In genomic region chr22:30968924-30969531, GRCh38 we compare ENCODE assay signal across 8 cellular contexts. TPM values are rescaled to one million over a fixed set of nuclear protein-coding genes. Genes with fewer than 3 reads are reported as not detected.
DNase-seq lines count a peak whose midpoint lies in the region; ATAC-seq and TF ChIP-seq lines count a peak whose summit lies in the region.

TUG1 (plus strand) TSS chr22:30969265.

- no peak for TF ChIP-seq CTCF in left lung (IDR thresholded peaks at IDR 0.05)

- peaks cover 41 to 83% (median 71%) of the 10 kb centered on the region in 11 experiments for H3K36me3 ChIP-seq in BLaER1 treated with 17β-estradiol and CSF1 and Interleukin-3, amounts not matched to agents 10 nM and 100 nM
- H3K36me3 ChIP-seq in left lung = peaks cover 0 to 29% of the 10 kb centered on the region in 2 donors

- peaks cover 13 to 54% (median 29%) of the 10 kb centered on the region in 10 experiments for H3K4me1 ChIP-seq in BLaER1 treated with 17β-estradiol and CSF1 and Interleukin-3, amounts not matched to agents 10 nM and 100 nM
- H3K4me1 ChIP-seq in left lung = peaks cover 28 to 33% of the 10 kb centered on the region in 2 donors

- DNase-seq in NCI-H748 treated with DMSO at 0.1 percent for 48 hours (lab: John Stamatoyannopoulos, UW) = peak; percentile 83
- DNase-seq in activated CD4-positive, alpha-beta T cell treated with anti-CD3 and anti-CD28 coated beads, Interleukin-2, amount 50 U/mL, for 4 hours = peak; percentile 96 to 97
- peak; percentile 99 for DNase-seq in dermis blood vessel endothelial cell
- peak; percentile 97 to 99 for DNase-seq in left lung
- peak; percentile 92 to 96 for DNase-seq in stimulated activated CD4-positive, alpha-beta T cell treated with anti-CD3 and anti-CD28 coated beads, Interleukin-2, amount 100 ng/mL, for 48 hours

- intact Hi-C loops in left lung (cut with DNase I) = no loop called here

- peaks cover 71 to 90% (median 82%) of the 10 kb centered on the region in 11 experiments for H3K9me3 ChIP-seq in BLaER1 treated with 17β-estradiol and CSF1 and Interleukin-3, amounts not matched to agents 10 nM and 100 nM (replicated peaks in 1 of 11)
- no peaks in the 10 kb centered on the region for H3K9me3 ChIP-seq in left lung

- H3K4me3 ChIP-seq in BLaER1 treated with 17β-estradiol and CSF1 and Interleukin-3, amounts not matched to agents 10 nM and 100 nM = peak within 1 kb of the TSS; percentile 69 to 84 (median 76)
- peak within 1 kb of the TSS; percentile 80 for H3K4me3 ChIP-seq in left lung

- H3K27ac ChIP-seq in BLaER1 treated with 17β-estradiol and CSF1 and Interleukin-3, amounts not matched to agents 10 nM and 100 nM = peak within 1 kb of the TSS; percentile 94 to 98 (median 97)
- H3K27ac ChIP-seq in left lung = peak within 1 kb of the TSS; percentile 96 to 98

- peak; percentile 70 for ATAC-seq in GM19372 (IDR thresholded peaks at IDR 0.05; ENCODE audit: low read depth, unreplicated experiment)
- peak; percentile 58 for ATAC-seq in HG03558 (IDR thresholded peaks at IDR 0.05; ENCODE audit: extremely low read depth, unreplicated experiment)
- peak; percentile 96 for ATAC-seq in left lung

- peak within 1 kb of the TSS; percentile 86 to 96 (median 91) for H3K4me2 ChIP-seq in BLaER1 treated with 17β-estradiol and CSF1 and Interleukin-3, amounts not matched to agents 10 nM and 100 nM

- peaks cover 0 to 26% (median 9%) of the 10 kb centered on the region in 11 experiments; a peak in 11 of 22 replicates for H4K20me1 ChIP-seq in BLaER1 treated with 17β-estradiol and CSF1 and Interleukin-3, amounts not matched to agents 10 nM and 100 nM

- no peaks in the 10 kb centered on the region for H3K27me3 ChIP-seq in BLaER1 treated with 17β-estradiol and CSF1 and Interleukin-3, amounts not matched to agents 10 nM and 100 nM
- H3K27me3 ChIP-seq in left lung = no peaks in the 10 kb centered on the region

- H3K9ac ChIP-seq in BLaER1 treated with 17β-estradiol and CSF1 and Interleukin-3, amounts not matched to agents 10 nM and 100 nM = peak within 1 kb of the TSS; percentile 91 to 99 (median 96)

RNA-seq across cellular contexts. Expression of gene TUG1, which starts in this region (rescaled TPM):
- total RNA-seq in dermis blood vessel endothelial cell (45.8 and 66.9 TPM in 2 replicates), left lung (10 to 100 TPM; 56.4 to 78.0 TPM)

Comparison
In these comparisons a context has a peak if more than half of its experiments do, and no peak if none do; other contexts are left out.
1. Peak in every context shown above with its lines: DNase-seq, ATAC-seq, H3K4me3 ChIP-seq and H3K27ac ChIP-seq.